ENCODE assay signal across 1 cellular context in the genomic region with DNA sequence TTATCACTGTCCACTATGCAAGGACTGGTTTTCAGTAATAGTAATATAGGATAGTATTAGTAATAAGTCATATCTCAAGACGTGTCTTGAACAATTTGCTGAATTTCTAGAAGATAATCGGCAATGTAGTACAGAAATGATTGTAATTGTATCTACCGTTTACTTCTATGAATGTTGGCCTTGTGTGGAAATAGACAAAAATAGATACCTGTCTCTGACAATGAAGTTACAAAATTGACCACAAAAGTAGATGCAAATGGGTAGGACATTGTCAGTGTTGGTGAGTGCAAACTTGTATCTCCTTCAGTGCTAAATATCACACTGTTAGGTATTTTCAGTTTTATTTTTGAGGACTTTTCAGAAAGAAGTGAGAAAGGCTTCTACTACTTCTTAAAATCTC.
TF ChIP-seq lines count a peak whose summit lies in the region.

No MANE protein-coding gene starts in this region.

TF ChIP-seq in HepG2, 621 proteins besides CTCF, POLR2A, EP300 and RAD21 (continued from another document):
- TF ChIP-seq ZNF354B (CRISPR knock-in tag; IDR thresholded peaks at IDR 0.05) = no peak
- TF ChIP-seq GABPA (IDR thresholded peaks at IDR 0.05; ENCODE audit: low read depth, low read length) = no peak
- no peak for TF ChIP-seq GABPA (CRISPR knock-in tag; IDR thresholded peaks at IDR 0.05; ENCODE audit: low read depth)
- TF ChIP-seq ZNF713 (CRISPR knock-in tag; IDR thresholded peaks at IDR 0.05) = no peak
